ENCODE assay signal across 20 cellular contexts in genomic region chr6:8082572-8082953, GRCh38. TPM values are rescaled to one million over a fixed set of nuclear protein-coding genes. Genes with fewer than 3 reads are reported as not detected.
DNase-seq lines count a peak whose midpoint lies in the region; ATAC-seq and TF ChIP-seq lines count a peak whose summit lies in the region.
"Had no signal": no experiment of that assay in that cellular context is flagged by ENCODE, and none has a peak within 500 bp of the region (broad histone marks: within the 10 kb centered on the region; RNA-seq: fewer than 3 reads in every experiment).

No MANE protein-coding gene starts in this region.

- peaks cover 19% of the 10 kb centered on the region for H3K36me3 Mint-ChIP-seq in progenitor cell of endocrine pancreas (ENCODE audit: insufficient read depth)
- H3K36me3 Mint-ChIP-seq in naive thymus-derived CD4-positive, alpha-beta T cell = peaks cover 7 to 54% (median 37%) of the 10 kb centered on the region in 5 donors

- H3K4me1 ChIP-seq in naive thymus-derived CD4-positive, alpha-beta T cell (ENCODE audit: control insufficient read depth in 2 of 2, insufficient read depth in 2 of 2, low read length in 2 of 2) = no peaks in the 10 kb centered on the region

- peaks cover 38% of the 10 kb centered on the region for H3K4me1 Mint-ChIP-seq in progenitor cell of endocrine pancreas (ENCODE audit: low read depth)
- H3K4me1 Mint-ChIP-seq in naive thymus-derived CD4-positive, alpha-beta T cell = peaks cover 5 to 27% (median 9%) of the 10 kb centered on the region in 7 donors
- H3K4me1 Mint-ChIP-seq: B cell had no signal

- peaks cover 90% of the 10 kb centered on the region for H3K36me3 ChIP-seq in SK-N-MC (ENCODE audit: insufficient read depth, low read length)
- peaks cover 0 to 9% (median 5%) of the 10 kb centered on the region in 3 experiments for H3K36me3 ChIP-seq in naive thymus-derived CD4-positive, alpha-beta T cell (ENCODE audit: control insufficient read depth in 2 of 3, insufficient read depth in 3 of 3, low read length in 3 of 3)
- peaks cover 66% of the 10 kb centered on the region for H3K36me3 ChIP-seq in MG63
- H3K36me3 ChIP-seq: right atrium auricular region had no signal

- H3K27me3 ChIP-seq in naive thymus-derived CD4-positive, alpha-beta T cell (ENCODE audit: control insufficient read depth in 2 of 2, insufficient read depth in 2 of 2, low read length in 2 of 2) = no peaks in the 10 kb centered on the region
- no peaks in the 10 kb centered on the region for H3K27me3 ChIP-seq in MG63
- H3K27me3 ChIP-seq: right atrium auricular region had no signal

- DNase-seq in SK-N-MC (ENCODE audit: low read depth, low spot score) = no peak
- no peak for DNase-seq in epithelial cell of prostate (ENCODE audit: low read depth, low spot score)
- no peak for DNase-seq in progenitor cell of endocrine pancreas (ENCODE audit: low spot score, unreplicated experiment)
- DNase-seq in iPS-NIHi11 (ENCODE audit: low spot score) = no peak
- no peak for DNase-seq in naive thymus-derived CD4-positive, alpha-beta T cell
- no peak for DNase-seq in MG63
- no peak for DNase-seq in NCI-H1694 treated with DMSO at 0.1 percent for 48 hours (lab: John Stamatoyannopoulos, UW)
- DNase-seq: activated CD4-positive, alpha-beta T cell treated with anti-CD3 and anti-CD28 coated beads for 36 hours; activated T-cell treated with anti-CD3 and anti-CD28 coated beads, Interleukin-2, amount 50 U/mL, for 1 hour; DMS79 treated with DMSO at 0.1 percent for 48 hours; left ventricle myocardium inferior; NCI-H1048; NCI-H774; stimulated activated CD4-positive, alpha-beta T cell treated with anti-CD3 and anti-CD28 coated beads, Interleukin-4, amount 100 ng/mL, for 24 hours had no signal

- no peak overlapping the region for H3K4me3 ChIP-seq in SK-N-MC
- H3K4me3 ChIP-seq in naive thymus-derived CD4-positive, alpha-beta T cell (ENCODE audit: low read length) = no peak overlapping the region
- H3K4me3 ChIP-seq in MG63 = no peak overlapping the region
- H3K4me3 ChIP-seq: left ventricle myocardium inferior, right atrium auricular region had no signal

- intact Hi-C loops in naive thymus-derived CD4-positive, alpha-beta T cell (cut with micrococcal nuclease) = no loop called here

- peak overlapping the region; percentile 31 for H3K27ac Mint-ChIP-seq in progenitor cell of endocrine pancreas
- peak overlapping the region in 1 of 9 donors; percentile 31 for H3K27ac Mint-ChIP-seq in naive thymus-derived CD4-positive, alpha-beta T cell
- H3K27ac Mint-ChIP-seq: activated CD4-positive, alpha-beta T cell treated with anti-CD3 and anti-CD28 coated beads for 36 hours; B cell; IgD-negative memory B cell; natural killer cell treated with Interleukin-12 subunit alpha and Interleukin-12 subunit beta and Interleukin-15 and Interleukin-18, amount 100 ng/mL, for 72 hours; type B pancreatic cell had no signal

- POLR2A ChIA-PET in naive thymus-derived CD4-positive, alpha-beta T cell (lab: Charles Lee) = interaction anchor here (1.2 kb wide), 1 partner anchor 18 kb away, joined by 3 read pairs; no protein-coding TSS in a partner anchor

- ATAC-seq in naive thymus-derived CD4-positive, alpha-beta T cell = no peak

- H3K27ac ChIP-seq in C4-2B (peak overlapping the region; percentile 61), SK-N-MC (peak overlapping the region; percentile 30), epithelial cell of prostate (peak overlapping the region; percentile 88)
- no peak overlapping the region for H3K27ac ChIP-seq in naive thymus-derived CD4-positive, alpha-beta T cell (ENCODE audit: low read depth, low read length)
- H3K27ac ChIP-seq: left ventricle myocardium inferior, right atrium auricular region had no signal

- no peaks in the 10 kb centered on the region for H3K27me3 Mint-ChIP-seq in progenitor cell of endocrine pancreas
- no peaks in the 10 kb centered on the region for H3K27me3 Mint-ChIP-seq in naive thymus-derived CD4-positive, alpha-beta T cell
- H3K27me3 Mint-ChIP-seq: activated CD4-positive, alpha-beta T cell treated with anti-CD3 and anti-CD28 coated beads for 36 hours; B cell; IgD-negative memory B cell; natural killer cell treated with Interleukin-12 subunit alpha and Interleukin-12 subunit beta and Interleukin-15 and Interleukin-18, amount 100 ng/mL, for 72 hours; type B pancreatic cell had no signal

- H3K9me3 ChIP-seq in SK-N-MC (ENCODE audit: low read depth, low read length) (no peaks in the 10 kb centered on the region), MG63 (no peaks in the 10 kb centered on the region)
- no peaks in the 10 kb centered on the region for H3K9me3 ChIP-seq in naive thymus-derived CD4-positive, alpha-beta T cell (ENCODE audit: control insufficient read depth in 2 of 3, low read length in 3 of 3)
- H3K9me3 ChIP-seq: left ventricle myocardium inferior, right atrium auricular region had no signal

- CTCF ChIA-PET in naive thymus-derived CD4-positive, alpha-beta T cell (lab: Charles Lee) = no interaction called here

- TF ChIP-seq CTCF in C4-2B (conservative IDR thresholded peaks at IDR 0.05) (no peak), progenitor cell of endocrine pancreas (IDR thresholded peaks at IDR 0.05; ENCODE audit: unreplicated experiment) (no peak)

- no peak overlapping the region for H3K9ac ChIP-seq in SK-N-MC (ENCODE audit: insufficient read length)

- no peak overlapping the region for H3K4me3 Mint-ChIP-seq in progenitor cell of endocrine pancreas (ENCODE audit: low read depth)
- H3K4me3 Mint-ChIP-seq in naive thymus-derived CD4-positive, alpha-beta T cell = no peak overlapping the region
- H3K4me3 Mint-ChIP-seq: activated CD4-positive, alpha-beta T cell treated with anti-CD3 and anti-CD28 coated beads for 36 hours; B cell; IgD-negative memory B cell; natural killer cell treated with Interleukin-12 subunit alpha and Interleukin-12 subunit beta and Interleukin-15 and Interleukin-18, amount 100 ng/mL, for 72 hours; type B pancreatic cell had no signal

- peaks cover under 1% of the 10 kb centered on the region for H3K9me3 Mint-ChIP-seq in progenitor cell of endocrine pancreas (ENCODE audit: low read depth)
- no peaks in the 10 kb centered on the region for H3K9me3 Mint-ChIP-seq in naive thymus-derived CD4-positive, alpha-beta T cell
- H3K9me3 Mint-ChIP-seq: IgD-negative memory B cell; natural killer cell treated with Interleukin-12 subunit alpha and Interleukin-12 subunit beta and Interleukin-15 and Interleukin-18, amount 100 ng/mL, for 72 hours; type B pancreatic cell had no signal

RNA-seq across cellular contexts. Expression of gene BLOC1S5, which starts 18.4 kb away (rescaled TPM):
- total RNA-seq in progenitor cell of endocrine pancreas = 24.4 and 26.4 TPM in 2 replicates
- 10 to 100 TPM in 4 of 5 experiments, 1 to 10 TPM in 1; 9.6 to 26.2 (median 22.6) TPM for total RNA-seq in naive thymus-derived CD4-positive, alpha-beta T cell
- polyA plus RNA-seq in naive thymus-derived CD4-positive, alpha-beta T cell = 10 to 100 TPM; 31.4 to 39.2 TPM
- total RNA-seq in MG63 (2014; rRNA removed; shearing (Covaris generic); ENCODE audit: low replicate concordance) = 6.2 and 11.1 TPM in 2 replicates

RNA-seq across cellular contexts. Expression of gene EEF1E1, which starts 19.8 kb away (rescaled TPM):
- 35.8 and 43.3 TPM in 2 replicates for total RNA-seq in progenitor cell of endocrine pancreas
- 10 to 100 TPM; 10.2 to 41.0 (median 21.0) TPM for total RNA-seq in naive thymus-derived CD4-positive, alpha-beta T cell
- 10 to 100 TPM; 41.0 to 74.2 TPM for polyA plus RNA-seq in naive thymus-derived CD4-positive, alpha-beta T cell
- total RNA-seq in MG63 (2014; rRNA removed; shearing (Covaris generic); ENCODE audit: low replicate concordance) = 142 and 179 TPM in 2 replicates
